ENCODE assay signal across 1 cellular context in genomic region chr4:99300934-99301333, GRCh38.
A peak's percentile ranks its signal among the peaks of the same experiment; 100 is the strongest.
TF ChIP-seq lines count a peak whose summit lies in the region.

No MANE protein-coding gene starts in this region.

TF ChIP-seq in HepG2, 621 proteins besides CTCF, POLR2A, EP300 and RAD21 (continued from another document):
- no peak for TF ChIP-seq FOXP4 (CRISPR knock-in tag; IDR thresholded peaks at IDR 0.05)
- TF ChIP-seq KDM1A (CRISPR knock-in tag; IDR thresholded peaks at IDR 0.05): no peak
- no peak for TF ChIP-seq ZC3H4 (CRISPR knock-in tag; IDR thresholded peaks at IDR 0.05; ENCODE audit: borderline replicate concordance)
- TF ChIP-seq ZNF777 (CRISPR knock-in tag; IDR thresholded peaks at IDR 0.05): no peak
- TF ChIP-seq REPIN1 (CRISPR knock-in tag; IDR thresholded peaks at IDR 0.05; ENCODE audit: borderline replicate concordance, low read depth): no peak
- TF ChIP-seq SOX6 (IDR thresholded peaks at IDR 0.05): no peak
- TF ChIP-seq SOX6 (CRISPR knock-in tag; IDR thresholded peaks at IDR 0.05): peak; percentile 21; the same call in 1 of the 2 replicates
- peak; percentile 45; the same call in 1 of the 2 replicates for TF ChIP-seq CEBPG (CRISPR knock-in tag; IDR thresholded peaks at IDR 0.05)
- TF ChIP-seq SATB2 (CRISPR knock-in tag; IDR thresholded peaks at IDR 0.05): no peak
- no peak for TF ChIP-seq DNMT3B (CRISPR knock-in tag; conservative IDR thresholded peaks at IDR 0.05)
- no peak for TF ChIP-seq MXD1 (CRISPR knock-in tag; IDR thresholded peaks at IDR 0.05)
- peak; percentile 64 for TF ChIP-seq ARID5B (CRISPR knock-in tag; IDR thresholded peaks at IDR 0.05)
- peak; percentile 19; the same call in 1 of the 2 replicates for TF ChIP-seq FOXJ3 (CRISPR knock-in tag; IDR thresholded peaks at IDR 0.05; ENCODE audit: borderline replicate concordance)
- TF ChIP-seq ELF4 (CRISPR knock-in tag; IDR thresholded peaks at IDR 0.05; ENCODE audit: borderline replicate concordance): no peak
- TF ChIP-seq ZNF557 (CRISPR knock-in tag; IDR thresholded peaks at IDR 0.05): no peak
- TF ChIP-seq AHR (CRISPR knock-in tag; IDR thresholded peaks at IDR 0.05): no peak
- no peak for TF ChIP-seq HDAC6 (IDR thresholded peaks at IDR 0.05; ENCODE audit: low read depth, low read length)
- no peak for TF ChIP-seq ZBTB8A (CRISPR knock-in tag; IDR thresholded peaks at IDR 0.05; ENCODE audit: borderline replicate concordance, low read depth)
- no peak for TF ChIP-seq NCOA1 (CRISPR knock-in tag; IDR thresholded peaks at IDR 0.05)
- TF ChIP-seq RBFOX2 (IDR thresholded peaks at IDR 0.05; ENCODE audit: low read depth, low read length): no peak
- no peak for TF ChIP-seq ZNF589 (CRISPR knock-in tag; conservative IDR thresholded peaks at IDR 0.05)
- TF ChIP-seq RNF2 (conservative IDR thresholded peaks at IDR 0.05; ENCODE audit: low read depth): no peak
- TF ChIP-seq ETV6 (CRISPR knock-in tag; conservative IDR thresholded peaks at IDR 0.05): no peak
- TF ChIP-seq BCL6 (CRISPR knock-in tag; IDR thresholded peaks at IDR 0.05): no peak
- TF ChIP-seq ZSCAN29 (CRISPR knock-in tag; conservative IDR thresholded peaks at IDR 0.05): no peak
- 0 out of 2 replicates have a peak, but pooled peaks have one; percentile 12 for TF ChIP-seq TFAP4 (IDR thresholded peaks at IDR 0.05; ENCODE audit: borderline replicate concordance, low read depth)
- TF ChIP-seq CCAR2 (optimal IDR thresholded peaks at IDR 0.05; ENCODE audit: low read depth, low read length): no peak
- no peak for TF ChIP-seq KLF9 (CRISPR knock-in tag; IDR thresholded peaks at IDR 0.05; ENCODE audit: low read depth)
- TF ChIP-seq ZNF530 (CRISPR knock-in tag; IDR thresholded peaks at IDR 0.05; ENCODE audit: low read depth): no peak
- no peak for TF ChIP-seq ZNF772 (CRISPR knock-in tag; IDR thresholded peaks at IDR 0.05)
- no peak for TF ChIP-seq NFRKB (IDR thresholded peaks at IDR 0.05)
- TF ChIP-seq CERS6 (CRISPR knock-in tag; IDR thresholded peaks at IDR 0.05): no peak
- TF ChIP-seq FIP1L1 (IDR thresholded peaks at IDR 0.05; ENCODE audit: borderline replicate concordance, insufficient read depth, low read depth, low read length): no peak
- TF ChIP-seq TEAD3 (CRISPR knock-in tag; optimal IDR thresholded peaks at IDR 0.05; ENCODE audit: borderline replicate concordance): peak; percentile 40
- TF ChIP-seq CSRNP1 (CRISPR knock-in tag; IDR thresholded peaks at IDR 0.05): no peak
- TF ChIP-seq ZKSCAN1 (IDR thresholded peaks at IDR 0.05; ENCODE audit: low read length): no peak
- 0 out of 2 replicates have a peak, but pooled peaks have one; percentile 17 for TF ChIP-seq ZMYM4 (CRISPR knock-in tag; IDR thresholded peaks at IDR 0.05)
- no peak for TF ChIP-seq MZF1 (CRISPR knock-in tag; IDR thresholded peaks at IDR 0.05; ENCODE audit: borderline replicate concordance)
- no peak for TF ChIP-seq NFYC (CRISPR knock-in tag; IDR thresholded peaks at IDR 0.05)
- TF ChIP-seq SAP130 (CRISPR knock-in tag; IDR thresholded peaks at IDR 0.05; ENCODE audit: low read depth): 0 out of 2 replicates have a peak, but pooled peaks have one; percentile 13
- TF ChIP-seq ZNF17 (CRISPR knock-in tag; IDR thresholded peaks at IDR 0.05): no peak
- no peak for TF ChIP-seq GPN1 (CRISPR knock-in tag; IDR thresholded peaks at IDR 0.05; ENCODE audit: borderline replicate concordance)
TF ChIP-seq in HepG2: peak in this region for 10.
